19 cellular contexts compared by ENCODE assay signal in genomic region chr9:113530022-113530635, GRCh38.
DNase-seq lines count a peak whose midpoint lies in the region; ATAC-seq, FAIRE-seq and TF ChIP-seq lines count a peak whose summit lies in the region.
"Had no signal": no experiment of that assay in that cellular context is flagged by ENCODE, and none has a peak within 500 bp of the region (broad histone marks: within the 10 kb centered on the region; RNA-seq: fewer than 3 reads in every experiment).

No MANE protein-coding gene starts in this region.

- no peaks in the 10 kb centered on the region for H3K9me3 ChIP-seq in CD4-positive, alpha-beta memory T cell (ENCODE audit: control insufficient read depth in 1 of 2, low read length in 2 of 2)
- no peaks in the 10 kb centered on the region for H3K9me3 ChIP-seq in K562 (replicated peaks; ENCODE audit: control insufficient read depth, insufficient read depth, low read depth, low read length)
- H3K9me3 ChIP-seq: adrenal gland, right atrium auricular region, tibial artery had no signal

- intact Hi-C loops in CD4-positive, alpha-beta memory T cell (cut with micrococcal nuclease) = no loop called here
- intact Hi-C loops in K562 (cut with micrococcal nuclease) = no loop called here

- TF ChIP-seq CTCF in K562 (IDR thresholded peaks at IDR 0.05 in 2 of 3, conservative IDR thresholded peaks at IDR 0.05 in 1 of 3; ENCODE audit: insufficient read depth in 2 of 3, low read depth in 1 of 3, low read length in 3 of 3) (no peak), nephron progenitor cell (IDR thresholded peaks at IDR 0.05) (no peak)

- no peak for DNase-seq in CD4-positive, alpha-beta memory T cell
- no peak for DNase-seq in GM19239 (ENCODE audit: insufficient read length, low spot score)
- DNase-seq in K562 (ENCODE audit: extremely low read depth in 1 of 4, low spot score in 3 of 4) = no peak
- no peak for DNase-seq in nephron progenitor cell
- DNase-seq in iPS-NIHi7 (ENCODE audit: extremely low spot score) = no peak
- DNase-seq in AML-193 (lab: John Stamatoyannopoulos, UW) = no peak
- DNase-seq in SK-N-DZ (ENCODE audit: low spot score) = no peak
- no peak for DNase-seq in putamen (ENCODE audit: low spot score)
- DNase-seq: activated CD4-positive, alpha-beta T cell treated with anti-CD3 and anti-CD28 coated beads for 36 hours; adrenal gland; EL; H9; NCI-H1417 treated with DMSO at 0.1 percent for 48 hours; NCI-H69 had no signal

- CTCF ChIA-PET in CD4-positive, alpha-beta memory T cell (lab: Charles Lee; ENCODE audit: partially characterized antibody) = interaction anchor here (1.1 to 2.2 kb wide), 3 partner anchors 13 to 128 kb away, joined by 3 to 5 read pairs (median 5); no protein-coding TSS in a partner anchor
- CTCF ChIA-PET in K562 (lab: Yijun Ruan, JAX; ENCODE audit: low intra/inter-chr PET ratio) = no interaction called here

- TF ChIP-seq EP300 in K562 (IDR thresholded peaks at IDR 0.05; ENCODE audit: low read length) = no peak

- peak overlapping the region in 5 of 7 donors; percentile 17 to 72 (median 42) for H3K27ac Mint-ChIP-seq in CD4-positive, alpha-beta memory T cell
- peak overlapping the region; percentile 89 for H3K27ac Mint-ChIP-seq in nephron progenitor cell
- H3K27ac Mint-ChIP-seq: activated CD4-positive, alpha-beta T cell treated with anti-CD3 and anti-CD28 coated beads for 36 hours; activated T-helper 17 cell treated with anti-CD3 and anti-CD28 coated beads, Interleukin-2, amount 50 U/mL, for 72 hours; H9 had no signal

- no peak for TF ChIP-seq POLR2A in K562 (conservative IDR thresholded peaks at IDR 0.05)

- H3K27ac ChIP-seq in CD4-positive, alpha-beta memory T cell (ENCODE audit: low read depth, low read length) = no peak overlapping the region
- no peak overlapping the region for H3K27ac ChIP-seq in K562 (ENCODE audit: extremely low read depth, low read depth, low read length)
- H3K27ac ChIP-seq: adrenal gland, tibial artery had no signal

- ATAC-seq in K562 = peak; percentile 27; the same call in 1 of the 3 replicates
- ATAC-seq: activated CD4-positive, alpha-beta T cell treated with anti-CD3 and anti-CD28 coated beads for 36 hours; activated T-helper 17 cell treated with anti-CD3 and anti-CD28 coated beads, Interleukin-2, amount 50 U/mL, for 72 hours had no signal

- no peak overlapping the region for H2AFZ ChIP-seq in K562 (ENCODE audit: low read depth, low read length)

- H3K79me2 ChIP-seq in K562 (ENCODE audit: control insufficient read depth, insufficient read depth, low read length) = no peaks in the 10 kb centered on the region

- under 1% methylated on average over 4 of the region's 4 CpGs for WGBS in K562 (ENCODE audit: insufficient coverage, low coverage, missing lambda C conversion rate)

- H3K4me3 Mint-ChIP-seq in CD4-positive, alpha-beta memory T cell = no peak overlapping the region
- H3K4me3 Mint-ChIP-seq in nephron progenitor cell = no peak overlapping the region
- H3K4me3 Mint-ChIP-seq: activated CD4-positive, alpha-beta T cell treated with anti-CD3 and anti-CD28 coated beads for 36 hours; activated T-helper 17 cell treated with anti-CD3 and anti-CD28 coated beads, Interleukin-2, amount 50 U/mL, for 72 hours; H9 had no signal

- H3K36me3 Mint-ChIP-seq in CD4-positive, alpha-beta memory T cell = peaks cover 44 to 58% of the 10 kb centered on the region in 2 donors
- H3K36me3 Mint-ChIP-seq in nephron progenitor cell (ENCODE audit: low read depth) = no peaks in the 10 kb centered on the region

- peaks cover 47% of the 10 kb centered on the region for H3K36me3 ChIP-seq in CD4-positive, alpha-beta memory T cell (ENCODE audit: insufficient read depth, low read length)
- H3K36me3 ChIP-seq in K562 (ENCODE audit: control insufficient read depth, insufficient read depth, low read length) = no peaks in the 10 kb centered on the region

- H3K27me3 Mint-ChIP-seq in CD4-positive, alpha-beta memory T cell = no peaks in the 10 kb centered on the region
- H3K27me3 Mint-ChIP-seq in nephron progenitor cell (ENCODE audit: low read depth, poor library complexity) = peaks cover 8% of the 10 kb centered on the region
- H3K27me3 Mint-ChIP-seq: activated CD4-positive, alpha-beta T cell treated with anti-CD3 and anti-CD28 coated beads for 36 hours; activated T-helper 17 cell treated with anti-CD3 and anti-CD28 coated beads, Interleukin-2, amount 50 U/mL, for 72 hours had no signal

- POLR2A ChIA-PET in CD4-positive, alpha-beta memory T cell (lab: Charles Lee; ENCODE audit: partially characterized antibody) = interaction anchor here (1.6 kb wide), 1 partner anchor 13 kb away, joined by 5 read pairs; no protein-coding TSS in a partner anchor
- POLR2A ChIA-PET in K562 (lab: Yijun Ruan, JAX) = no interaction called here

- H3K9me1 ChIP-seq in K562 (ENCODE audit: control insufficient read depth, insufficient read depth, low read length) = no peaks in the 10 kb centered on the region

- no peaks in the 10 kb centered on the region; the same call in 1 of the 2 replicates for H4K20me1 ChIP-seq in K562 (replicated peaks; ENCODE audit: control insufficient read depth, insufficient read depth, low read length)

- peaks cover 14% of the 10 kb centered on the region for H3K4me1 ChIP-seq in CD4-positive, alpha-beta memory T cell (ENCODE audit: insufficient read depth, low read length)
- H3K4me1 ChIP-seq in K562 (replicated peaks in 1 of 2; ENCODE audit: control insufficient read depth in 2 of 2, insufficient read depth in 2 of 2, low read length in 2 of 2) = no peaks in the 10 kb centered on the region; a peak in 1 of 5 replicates

- no peaks in the 10 kb centered on the region for H3K9me3 Mint-ChIP-seq in CD4-positive, alpha-beta memory T cell
- H3K9me3 Mint-ChIP-seq in nephron progenitor cell = no peaks in the 10 kb centered on the region
- H3K9me3 Mint-ChIP-seq: activated T-helper 17 cell treated with anti-CD3 and anti-CD28 coated beads, Interleukin-2, amount 50 U/mL, for 72 hours; H9 had no signal

- H3K9ac ChIP-seq in K562 (ENCODE audit: insufficient read depth in 1 of 2, low read depth in 2 of 2, low read length in 2 of 2) = no peak overlapping the region

- BruUV-seq in K562 (replicated peaks; lab: Mats Ljungman, UMichigan) = no TSS peak

- in situ Hi-C loops in K562 (cut with MboI) = no loop called here

- H3K4me3 ChIP-seq in CD4-positive, alpha-beta memory T cell (ENCODE audit: low read length in 2 of 2) = no peak overlapping the region
- H3K4me3 ChIP-seq in K562 = no peak overlapping the region
- H3K4me3 ChIP-seq: adrenal gland, lung, right atrium auricular region, tibial artery had no signal

- TF ChIP-seq RAD21 in K562 (CRISPR knock-in tag; conservative IDR thresholded peaks at IDR 0.05 in 1 of 2, IDR thresholded peaks at IDR 0.05 in 1 of 2) = no peak

- H3K27me3 ChIP-seq in CD4-positive, alpha-beta memory T cell (ENCODE audit: insufficient read depth, low read length) = no peaks in the 10 kb centered on the region
- peaks cover 54 to 67% of the 10 kb centered on the region in 2 experiments for H3K27me3 ChIP-seq in K562 (ENCODE audit: control insufficient read depth in 2 of 2, insufficient read depth in 2 of 2, low read length in 2 of 2)
- H3K27me3 ChIP-seq: adrenal gland, right atrium auricular region, tibial artery had no signal

- H3K4me1 Mint-ChIP-seq in CD4-positive, alpha-beta memory T cell = peaks cover 9 to 27% (median 21%) of the 10 kb centered on the region in 4 donors
- peaks cover 28% of the 10 kb centered on the region for H3K4me1 Mint-ChIP-seq in nephron progenitor cell

- FAIRE-seq in GM19239 (lab: Jason Lieb, UNC) = peak; percentile 4
- FAIRE-seq in K562 (lab: Jason Lieb, UNC) = no peak
- FAIRE-seq: islet of Langerhans had no signal

- H3K4me2 ChIP-seq in K562 (ENCODE audit: insufficient read depth, low read length) = no peak overlapping the region

TF ChIP-seq in K562, 482 proteins besides CTCF, POLR2A, EP300 and RAD21 (continues in another document):
- TF ChIP-seq CREB5 (CRISPR knock-in tag; IDR thresholded peaks at IDR 0.05) (no peak), ZNF354B (CRISPR knock-in tag; IDR thresholded peaks at IDR 0.05) (no peak), RCOR1 (IDR thresholded peaks at IDR 0.05; ENCODE audit: borderline replicate concordance in 1 of 2, low read depth in 2 of 2, low read length in 2 of 2) (no peak), ZNF253 (CRISPR knock-in tag; conservative IDR thresholded peaks at IDR 0.05) (no peak), ZEB2 (IDR thresholded peaks at IDR 0.05) (no peak), MEF2A (IDR thresholded peaks at IDR 0.05; ENCODE audit: control insufficient read depth, low read depth, low read length) (no peak), RFX5 (IDR thresholded peaks at IDR 0.05; ENCODE audit: low read depth, low read length) (no peak)
